9 cellular contexts compared by ENCODE assay signal in genomic region chrX:84907324-84907946, GRCh38.
DNase-seq lines count a peak whose midpoint lies in the region; ATAC-seq and TF ChIP-seq lines count a peak whose summit lies in the region.
"Had no signal": no experiment of that assay in that cellular context is flagged by ENCODE, and none has a peak within 500 bp of the region (broad histone marks: within the 10 kb centered on the region; RNA-seq: fewer than 3 reads in every experiment).

No MANE protein-coding gene starts in this region.

- H3K27me3 ChIP-seq in mammary epithelial cell (ENCODE audit: insufficient read depth, low read length) = no peaks in the 10 kb centered on the region
- H3K27me3 ChIP-seq: left lung had no signal

- no peaks in the 10 kb centered on the region for H3K79me2 ChIP-seq in mammary epithelial cell (ENCODE audit: insufficient read depth, low read length)

- no peaks in the 10 kb centered on the region for H3K36me3 ChIP-seq in mammary epithelial cell (ENCODE audit: insufficient read depth, low read length)
- H3K36me3 ChIP-seq: left lung had no signal

- no peak overlapping the region for H2AFZ ChIP-seq in mammary epithelial cell (ENCODE audit: low read depth, low read length)

- H3K4me2 ChIP-seq in mammary epithelial cell (ENCODE audit: insufficient read depth, low read depth, low read length) = no peak overlapping the region

- dilution Hi-C loops in mammary epithelial cell (cut with HindIII; ENCODE audit: low sequenced_read_pairs) = no loop called here

- intact Hi-C loops in mammary epithelial cell (cut with micrococcal nuclease) = loop anchor here (1.0 to 10.0 kb wide), 3 partner anchors 145 to 573 kb away; no protein-coding TSS in a partner anchor

- DNase-seq in KBM-7 (peak; percentile 46), mammary epithelial cell (peak; percentile 9), midbrain (lab: John Stamatoyannopoulos, UW) (peak; percentile 0), GM13976 (ENCODE audit: low spot score) (no peak), NCI-H187 (lab: John Stamatoyannopoulos, UW) (no peak)
- DNase-seq: left lung had no signal

- H3K4me3 ChIP-seq in mammary epithelial cell (replicated peaks in 1 of 3; ENCODE audit: insufficient read depth in 1 of 3, low read depth in 2 of 3, low read length in 3 of 3) = no peak overlapping the region
- H3K4me3 ChIP-seq: left lung had no signal

- no peaks in the 10 kb centered on the region for H3K4me1 ChIP-seq in mammary epithelial cell (ENCODE audit: insufficient read depth, low read length)
- H3K4me1 ChIP-seq: left lung had no signal

- WGBS in mammary epithelial cell (ENCODE audit: low coverage, missing lambda C conversion rate) = 58% methylated on average over 5 of the region's 5 CpGs

- H4K20me1 ChIP-seq in mammary epithelial cell (ENCODE audit: insufficient read depth, low read length) = no peaks in the 10 kb centered on the region

- no peak overlapping the region for H3K9ac ChIP-seq in mammary epithelial cell (ENCODE audit: insufficient read depth, low read length)

- no peak for ATAC-seq in GM21737 (IDR thresholded peaks at IDR 0.05; ENCODE audit: unreplicated experiment)
- no peak for ATAC-seq in HG02571 (IDR thresholded peaks at IDR 0.05; ENCODE audit: unreplicated experiment)
- ATAC-seq: left lung had no signal

- CTCF ChIA-PET in mammary epithelial cell (lab: Charles Lee; ENCODE audit: low non-redundant PET) = interaction anchor here (0.6 to 0.9 kb wide), 3 partner anchors 178 to 751 kb away, joined by 3 to 5 read pairs (median 3); no protein-coding TSS in a partner anchor

- peak; percentile 57 for TF ChIP-seq CTCF in C4-2B (conservative IDR thresholded peaks at IDR 0.05)
- peak; percentile 16 to 41 for TF ChIP-seq CTCF in mammary epithelial cell (conservative IDR thresholded peaks at IDR 0.05 in 1 of 2, IDR thresholded peaks at IDR 0.05 in 1 of 2; ENCODE audit: extremely low read depth in 1 of 2, insufficient read depth in 1 of 2, low read depth in 1 of 2, low read length in 2 of 2)
- TF ChIP-seq CTCF in GM13976 (IDR thresholded peaks at IDR 0.05; ENCODE audit: borderline replicate concordance, control extremely low read depth, extremely low read depth, insufficient read depth, missing control alignments) = no peak

- H3K27ac ChIP-seq in C4-2B = no peak overlapping the region
- no peak overlapping the region for H3K27ac ChIP-seq in mammary epithelial cell (ENCODE audit: insufficient read depth, low read depth, low read length)
- H3K27ac ChIP-seq: left lung had no signal

- BruUV-seq in mammary epithelial cell (replicated peaks; lab: Mats Ljungman, UMichigan) = no TSS peak

- no peaks in the 10 kb centered on the region for H3K9me3 ChIP-seq in mammary epithelial cell (replicated peaks; ENCODE audit: insufficient read depth, low read length)
- H3K9me3 ChIP-seq: left lung had no signal

- in situ Hi-C loops in KBM-7 (cut with MboI; ENCODE audit: low pct_unique_long_range_greater_than_20kb, low sequenced_read_pairs) = no loop called here
- in situ Hi-C loops in mammary epithelial cell (cut with MboI; ENCODE audit: low sequenced_read_pairs in 2 of 2) = loop anchor here in 1 of 2 donors (25.0 kb wide), 1 partner anchor 170 kb away; no protein-coding TSS in a partner anchor
- in situ Hi-C loops in GM13976 (cut with MboI; ENCODE audit: low sequenced_read_pairs, unreplicated experiment) = no loop called here

Comparison
In these comparisons a context has a peak if more than half of its experiments do, and no peak if none do; other contexts are left out.
1. DNase-seq: peak in KBM-7 (single experiment), mammary epithelial cell (single experiment) and midbrain (single experiment); none in GM13976 (single experiment) and NCI-H187 (0 of 2).